In genomic region chr3:29484633-29485032, GRCh38 we compare ENCODE assay signal across 32 cellular contexts.
"Had no signal": no experiment of that assay in that cellular context is flagged by ENCODE, and none has a peak within 500 bp of the region (broad histone marks: within the 10 kb centered on the region; RNA-seq: fewer than 3 reads in every experiment).

No MANE protein-coding gene starts in this region.

- H3K9me3 ChIP-seq: ascending aorta, gastroesophageal sphincter, psoas muscle, right atrium auricular region, stomach, tibial artery, upper lobe of right lung had no signal

- ATAC-seq: gastroesophageal sphincter; left lobe of liver; natural killer cell; psoas muscle; stimulated activated naive B cell treated with anti-CD40 and anti-IgM and Interleukin-4, amounts not matched to agents 10 μg/mL and 1 μg/mL and 100 μg/mL, for 72 hours; upper lobe of right lung; WTC11 had no signal

- H3K4me1 ChIP-seq: neural progenitor cell, parathyroid adenoma, right atrium auricular region had no signal

- H3K4me2 ChIP-seq: neural progenitor cell had no signal

- H3K79me2 ChIP-seq: parathyroid adenoma had no signal

- H3K27ac ChIP-seq: ascending aorta, cardiac muscle cell, coronary artery, dorsolateral prefrontal cortex, gastroesophageal sphincter, neural progenitor cell, parathyroid adenoma, psoas muscle, right atrium auricular region, stomach, tibial artery, upper lobe of right lung had no signal

- DNase-seq: activated CD4-positive, alpha-beta memory T cell treated with anti-CD3 and anti-CD28 coated beads, Interleukin-2, amount 10 ng/mL, durations not matched to agents 7 days and 5 days; activated CD4-positive, alpha-beta T cell treated with anti-CD3 and anti-CD28 coated beads for 1 hour; activated CD4-positive, alpha-beta T cell treated with anti-CD3 and anti-CD28 coated beads, Interleukin-2, amount 10 ng/mL, durations not matched to agents 7 days and 5 days; activated CD8-positive, alpha-beta memory T cell treated with anti-CD3 and anti-CD28 coated beads, Interleukin-2, amount 50 U/mL, for 48 hours; activated gamma-delta T cell; activated naive CD4-positive, alpha-beta T cell treated with anti-CD3 and anti-CD28 coated beads, Interleukin-2, amount 10 ng/mL, durations not matched to agents 7 days and 5 days; activated naive CD8-positive, alpha-beta T cell treated with anti-CD3 and anti-CD28 coated beads, Interleukin-2, amount 10 ng/mL, durations not matched to agents 7 days and 5 days; activated T-cell treated with anti-CD3 and anti-CD28 coated beads, Interleukin-2, amount 50 U/mL, for 24 hours; dorsolateral prefrontal cortex; effector memory CD4-positive, alpha-beta T cell; head of caudate nucleus; hippocampal formation; mesendoderm; natural killer cell; occipital lobe; psoas muscle; stimulated activated CD4-positive, alpha-beta T cell treated with anti-CD3 and anti-CD28 coated beads, Interleukin-15, amount 100 ng/mL, for 24 hours; stimulated activated CD4-positive, alpha-beta T cell treated with anti-CD3 and anti-CD28 coated beads, Interleukin-2, amount 100 ng/mL, for 24 hours; stimulated activated naive B cell treated with anti-CD40 and anti-IgM and Interleukin-4, amounts not matched to agents 10 μg/mL and 1 μg/mL and 100 μg/mL, for 72 hours; stomach; tibial artery; upper lobe of right lung had no signal

- H2AFZ ChIP-seq: neural progenitor cell, parathyroid adenoma had no signal

- H3K27me3 ChIP-seq: ascending aorta, cardiac muscle cell, dorsolateral prefrontal cortex, gastroesophageal sphincter, neural progenitor cell, right atrium auricular region, stomach, tibial artery, upper lobe of right lung had no signal

- H3K4me3 ChIP-seq: ascending aorta, cardiac muscle cell, coronary artery, dorsolateral prefrontal cortex, gastroesophageal sphincter, lung, neural progenitor cell, psoas muscle, right atrium auricular region, stomach, tibial artery, upper lobe of right lung had no signal

- H3K9ac ChIP-seq: neural progenitor cell, parathyroid adenoma had no signal

- H3K36me3 ChIP-seq: ascending aorta, cardiac muscle cell, neural progenitor cell, right atrium auricular region, stomach, upper lobe of right lung had no signal
